1 cellular context compared by ENCODE assay signal in genomic region chr3:16316396-16316795, GRCh38.
TF ChIP-seq lines count a peak whose summit lies in the region.

No MANE protein-coding gene starts in this region.

TF ChIP-seq in IMR-90, 13 proteins besides CTCF, POLR2A, EP300 and RAD21:
- TF ChIP-seq MAZ (IDR thresholded peaks at IDR 0.05; ENCODE audit: borderline replicate concordance, low read depth, low read length) (no peak), BHLHE40 (IDR thresholded peaks at IDR 0.05; ENCODE audit: low read depth, low read length) (no peak), CEBPB (IDR thresholded peaks at IDR 0.05; ENCODE audit: low read depth, low read length) (no peak), CHD1 (IDR thresholded peaks at IDR 0.05; ENCODE audit: low read depth, low read length) (no peak), FOS (IDR thresholded peaks at IDR 0.05; ENCODE audit: low read depth, low read length) (no peak), MAFK (IDR thresholded peaks at IDR 0.05; ENCODE audit: low read depth, low read length) (no peak), MXI1 (IDR thresholded peaks at IDR 0.05; ENCODE audit: borderline replicate concordance, low read depth, low read length) (no peak), NFE2L2 (IDR thresholded peaks at IDR 0.05; ENCODE audit: low read depth, low read length) (no peak), USF2 (IDR thresholded peaks at IDR 0.05; ENCODE audit: low read depth, low read length) (no peak), RFX5 (IDR thresholded peaks at IDR 0.05; ENCODE audit: low read depth, low read length) (no peak), RCOR1 (IDR thresholded peaks at IDR 0.05; ENCODE audit: insufficient replicate concordance, low read length) (no peak), SMC3 (IDR thresholded peaks at IDR 0.05; ENCODE audit: low read depth, low read length) (no peak)
- TF ChIP-seq, protein P1, sequence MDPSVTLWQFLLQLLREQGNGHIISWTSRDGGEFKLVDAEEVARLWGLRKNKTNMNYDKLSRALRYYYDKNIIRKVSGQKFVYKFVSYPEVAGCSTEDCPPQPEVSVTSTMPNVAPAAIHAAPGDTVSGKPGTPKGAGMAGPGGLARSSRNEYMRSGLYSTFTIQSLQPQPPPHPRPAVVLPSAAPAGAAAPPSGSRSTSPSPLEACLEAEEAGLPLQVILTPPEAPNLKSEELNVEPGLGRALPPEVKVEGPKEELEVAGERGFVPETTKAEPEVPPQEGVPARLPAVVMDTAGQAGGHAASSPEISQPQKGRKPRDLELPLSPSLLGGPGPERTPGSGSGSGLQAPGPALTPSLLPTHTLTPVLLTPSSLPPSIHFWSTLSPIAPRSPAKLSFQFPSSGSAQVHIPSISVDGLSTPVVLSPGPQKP (IDR thresholded peaks at IDR 0.05; ENCODE audit: borderline replicate concordance, low read depth, low read length) = no peak
